30 cellular contexts compared by ENCODE assay signal in genomic region chr4:5433196-5433595, GRCh38.
"Had no signal": no experiment of that assay in that cellular context is flagged by ENCODE, and none has a peak within 500 bp of the region (broad histone marks: within the 10 kb centered on the region; RNA-seq: fewer than 3 reads in every experiment).

No MANE protein-coding gene starts in this region.

- DNase-seq: naive thymus-derived CD8-positive, alpha-beta T cell; nephron progenitor cell; nucleus accumbens; ovary; posterior cingulate gyrus; psoas muscle; right cardiac atrium; right lobe of liver; sigmoid colon; small intestine; stimulated activated CD4-positive, alpha-beta T cell treated with anti-CD3 and anti-CD28 coated beads, Interleukin-15, amount 100 ng/mL, for 24 hours; stimulated activated CD4-positive, alpha-beta T cell treated with anti-CD3 and anti-CD28 coated beads, Interleukin-2, amount 100 ng/mL, for 24 hours; stimulated activated CD4-positive, alpha-beta T cell treated with anti-CD3 and anti-CD28 coated beads, Interleukin-2, amount 100 ng/mL, for 48 hours; stimulated activated CD4-positive, alpha-beta T cell treated with anti-CD3 and anti-CD28 coated beads, Interleukin-4, amount 100 ng/mL, for 24 hours; stimulated activated naive B cell treated with anti-CD40 and anti-IgM and Interleukin-4, amounts not matched to agents 10 μg/mL and 1 μg/mL and 100 μg/mL, for 72 hours; stimulated activated naive CD4-positive, alpha-beta T cell treated with Interleukin-2 at 50 U/mL for 16 hours; stomach; thyroid gland; trophoblast cell; upper lobe of left lung; uterus had no signal

- H3K27ac ChIP-seq: neutrophil, ovary, parathyroid adenoma, psoas muscle, right lobe of liver, sigmoid colon, stomach, thoracic aorta, thyroid gland, tibial nerve, upper lobe of left lung, uterus had no signal

- H3K27ac Mint-ChIP-seq: naive thymus-derived CD8-positive, alpha-beta T cell; natural killer cell treated with Interleukin-12 subunit alpha and Interleukin-12 subunit beta and Interleukin-15 and Interleukin-18, amount 100 ng/mL, for 72 hours; nephron progenitor cell; progenitor cell of endocrine pancreas; stimulated activated effector memory CD8-positive, alpha-beta T cell treated with anti-CD3 and anti-CD28 coated beads, Interleukin-12 subunit alpha, Interleukin-12 subunit beta, amount 100 ng/mL, for 72 hours; stimulated activated naive B cell treated with anti-CD40 and anti-IgM and Interleukin-4, amounts not matched to agents 10 μg/mL and 1 μg/mL and 100 μg/mL, for 72 hours; stimulated activated naive CD8-positive, alpha-beta T cell treated with anti-CD3 and anti-CD28 coated beads, Interleukin-15, Interleukin-2, amounts not matched to agents 100 ng/mL and 50 ng/mL, for 24 hours had no signal

- H3K36me3 Mint-ChIP-seq: natural killer cell treated with Interleukin-12 subunit alpha and Interleukin-12 subunit beta and Interleukin-15 and Interleukin-18, amount 100 ng/mL, for 72 hours; stimulated activated effector memory CD8-positive, alpha-beta T cell treated with anti-CD3 and anti-CD28 coated beads, Interleukin-12 subunit alpha, Interleukin-12 subunit beta, amount 100 ng/mL, for 72 hours had no signal

- H3K36me3 ChIP-seq: neutrophil, ovary, right lobe of liver, sigmoid colon, stomach, thoracic aorta, thyroid gland, tibial nerve, upper lobe of left lung, uterus had no signal

- H3K9me3 ChIP-seq: neutrophil, ovary, right lobe of liver, sigmoid colon, thoracic aorta, thyroid gland, uterus had no signal

- H3K9ac ChIP-seq: parathyroid adenoma had no signal

- H3K4me1 Mint-ChIP-seq: naive thymus-derived CD8-positive, alpha-beta T cell; nephron progenitor cell; neural crest cell; stimulated activated effector memory CD8-positive, alpha-beta T cell treated with anti-CD3 and anti-CD28 coated beads, Interleukin-12 subunit alpha, Interleukin-12 subunit beta, amount 100 ng/mL, for 72 hours; stimulated activated naive B cell treated with anti-CD40 and anti-IgM and Interleukin-4, amounts not matched to agents 10 μg/mL and 1 μg/mL and 100 μg/mL, for 72 hours had no signal

- H3K27me3 ChIP-seq: neutrophil, ovary, right lobe of liver, sigmoid colon, stomach, thyroid gland, tibial nerve, upper lobe of left lung, uterus had no signal

- H3K27me3 Mint-ChIP-seq: progenitor cell of endocrine pancreas; stimulated activated naive B cell treated with anti-CD40 and anti-IgM and Interleukin-4, amounts not matched to agents 10 μg/mL and 1 μg/mL and 100 μg/mL, for 72 hours; stimulated activated naive CD8-positive, alpha-beta T cell treated with anti-CD3 and anti-CD28 coated beads, Interleukin-15, Interleukin-2, amounts not matched to agents 100 ng/mL and 50 ng/mL, for 24 hours had no signal

- H3K4me3 Mint-ChIP-seq: naive thymus-derived CD8-positive, alpha-beta T cell; natural killer cell treated with Interleukin-12 subunit alpha and Interleukin-12 subunit beta and Interleukin-15 and Interleukin-18, amount 100 ng/mL, for 72 hours; nephron progenitor cell; neural crest cell; stimulated activated effector memory CD8-positive, alpha-beta T cell treated with anti-CD3 and anti-CD28 coated beads, Interleukin-12 subunit alpha, Interleukin-12 subunit beta, amount 100 ng/mL, for 72 hours; stimulated activated naive B cell treated with anti-CD40 and anti-IgM and Interleukin-4, amounts not matched to agents 10 μg/mL and 1 μg/mL and 100 μg/mL, for 72 hours; stimulated activated naive CD8-positive, alpha-beta T cell treated with anti-CD3 and anti-CD28 coated beads, Interleukin-15, Interleukin-2, amounts not matched to agents 100 ng/mL and 50 ng/mL, for 24 hours had no signal

- H3K4me1 ChIP-seq: parathyroid adenoma, psoas muscle, right lobe of liver, sigmoid colon, stomach, thyroid gland, tibial nerve, upper lobe of left lung, uterus had no signal

- H3K4me3 ChIP-seq: ovary, psoas muscle, right lobe of liver, sigmoid colon, stomach, thoracic aorta, thyroid gland, tibial nerve, upper lobe of left lung, uterus had no signal

- H3K9me3 Mint-ChIP-seq: natural killer cell treated with Interleukin-12 subunit alpha and Interleukin-12 subunit beta and Interleukin-15 and Interleukin-18, amount 100 ng/mL, for 72 hours had no signal

- ATAC-seq: naive thymus-derived CD8-positive, alpha-beta T cell; natural killer cell treated with Interleukin-12 subunit alpha and Interleukin-12 subunit beta and Interleukin-15 and Interleukin-18, amount 100 ng/mL, for 72 hours; psoas muscle; right cardiac atrium; right lobe of liver; stimulated activated effector memory CD8-positive, alpha-beta T cell treated with anti-CD3 and anti-CD28 coated beads, Interleukin-12 subunit alpha, Interleukin-12 subunit beta, amount 100 ng/mL, for 72 hours; stimulated activated naive B cell treated with anti-CD40 and anti-IgM and Interleukin-4, amounts not matched to agents 10 μg/mL and 1 μg/mL and 100 μg/mL, for 72 hours had no signal
